Comparison of ENCODE assay signal across 1 cellular context in genomic region chr13:21051675-21052074, GRCh38.
TF ChIP-seq lines count a peak whose summit lies in the region.

No MANE protein-coding gene starts in this region.

TF ChIP-seq in H1, 55 proteins besides CTCF, POLR2A, EP300 and RAD21:
- no peak for TF ChIP-seq SAP30 (IDR thresholded peaks at IDR 0.05; ENCODE audit: insufficient read depth, insufficient replicate concordance, low read length)
- TF ChIP-seq POLR2AphosphoS5 (IDR thresholded peaks at IDR 0.05; ENCODE audit: low read depth, low read length): peak; percentile 10; the same call in 1 of the 2 replicates
- no peak for TF ChIP-seq BACH1 (IDR thresholded peaks at IDR 0.05; ENCODE audit: low read length)
- TF ChIP-seq TBP (IDR thresholded peaks at IDR 0.05; ENCODE audit: low read depth, low read length): no peak
- no peak for TF ChIP-seq FOSL1 (IDR thresholded peaks at IDR 0.05; ENCODE audit: insufficient read depth, low read depth, low read length)
- no peak for TF ChIP-seq RFX5 (IDR thresholded peaks at IDR 0.05; ENCODE audit: borderline replicate concordance, low read depth, low read length)
- no peak for TF ChIP-seq KDM1A (IDR thresholded peaks at IDR 0.05; ENCODE audit: borderline replicate concordance, low read length)
- no peak for TF ChIP-seq TAF7 (optimal IDR thresholded peaks at IDR 0.05; ENCODE audit: borderline replicate concordance, low read depth, low read length)
